ENCODE assay signal across 22 cellular contexts in the genomic region with DNA sequence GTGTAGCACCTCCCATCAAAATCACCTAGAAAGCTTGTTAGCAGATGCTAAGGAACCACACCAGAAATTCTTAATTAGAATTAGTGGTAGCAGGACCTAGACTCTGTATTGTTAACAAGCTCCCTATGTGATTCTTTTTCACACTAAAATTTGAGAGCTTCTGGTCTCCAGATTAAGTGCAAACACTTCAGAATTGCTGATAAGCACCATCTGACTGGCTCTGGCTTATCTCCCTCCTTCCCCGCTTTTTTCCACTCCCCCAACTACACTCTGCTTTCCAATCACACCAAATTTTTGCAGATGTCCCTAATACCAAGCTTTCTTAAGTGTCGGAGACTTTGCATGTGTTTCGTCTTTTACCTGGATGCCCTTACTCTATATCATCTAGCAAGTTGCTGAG.
A peak's percentile ranks its signal among the peaks of the same experiment; 100 is the strongest.
DNase-seq lines count a peak whose midpoint lies in the region; ATAC-seq and TF ChIP-seq lines count a peak whose summit lies in the region.
"Had no signal": no experiment of that assay in that cellular context is flagged by ENCODE, and none has a peak within 500 bp of the region (broad histone marks: within the 10 kb centered on the region; RNA-seq: fewer than 3 reads in every experiment).

No MANE protein-coding gene starts in this region.

- no peak for ATAC-seq in Right ventricle myocardium inferior
- ATAC-seq: A549, GM12878 had no signal

- no peak overlapping the region for H2BK120ac ChIP-seq in mesendoderm (ENCODE audit: low read depth, low read length)

- H2BK15ac ChIP-seq in mesendoderm (replicated peaks; ENCODE audit: low read depth), result no peak overlapping the region

- H3K79me2 ChIP-seq in mesendoderm (ENCODE audit: control insufficient read depth, insufficient read depth, low read length), result no peaks in the 10 kb centered on the region

- H3K36me3 ChIP-seq in cardiac muscle cell, result no peaks in the 10 kb centered on the region
- no peaks in the 10 kb centered on the region for H3K36me3 ChIP-seq in mesendoderm (ENCODE audit: control insufficient read depth, insufficient read depth, low read length)
- H3K36me3 ChIP-seq: BE2C; BLaER1 treated with 17β-estradiol and CSF1 and Interleukin-3, amounts not matched to agents 10 nM and 100 nM; HAP-1 had no signal

- H3K27me3 ChIP-seq in cardiac muscle cell (no peaks in the 10 kb centered on the region), mesendoderm (ENCODE audit: insufficient read depth, low read length, poor library complexity) (no peaks in the 10 kb centered on the region)
- H3K27me3 ChIP-seq: BE2C; BLaER1 treated with 17β-estradiol and CSF1 and Interleukin-3, amounts not matched to agents 10 nM and 100 nM had no signal

- H3K18ac ChIP-seq in mesendoderm (ENCODE audit: low read length), result no peak overlapping the region

- TF ChIP-seq CTCF in cardiac muscle cell (IDR thresholded peaks at IDR 0.05; ENCODE audit: low read depth, low read length), result no peak

- H2BK5ac ChIP-seq in mesendoderm (ENCODE audit: low read length), result no peak overlapping the region

- no peak overlapping the region for H3K9ac ChIP-seq in mesendoderm (ENCODE audit: low read length)
- H3K9ac ChIP-seq: BLaER1 treated with 17β-estradiol and CSF1 and Interleukin-3, amounts not matched to agents 10 nM and 100 nM had no signal

- H3K4ac ChIP-seq in mesendoderm (ENCODE audit: low read depth, low read length), result no peak overlapping the region

- no peaks in the 10 kb centered on the region for H3K9me3 ChIP-seq in cardiac muscle cell (ENCODE audit: low read depth)
- H3K9me3 ChIP-seq: A549; BE2C; BLaER1 treated with 17β-estradiol and CSF1 and Interleukin-3, amounts not matched to agents 10 nM and 100 nM; HAP-1 had no signal

- no peaks in the 10 kb centered on the region for H3K79me1 ChIP-seq in mesendoderm (ENCODE audit: low read length)

- H3K4me1 ChIP-seq in cardiac muscle cell (ENCODE audit: low read depth) (peaks cover 20% of the 10 kb centered on the region), mesendoderm (ENCODE audit: control insufficient read depth, low read depth, low read length) (peaks cover 2% of the 10 kb centered on the region)
- H3K4me1 ChIP-seq: A549; BLaER1 treated with 17β-estradiol and CSF1 and Interleukin-3, amounts not matched to agents 10 nM and 100 nM had no signal

- no peak overlapping the region for H3K56ac ChIP-seq in mesendoderm (ENCODE audit: low read length)

- peak overlapping the region; percentile 22 for H3K27ac ChIP-seq in cardiac muscle cell
- H3K27ac ChIP-seq in mesendoderm (ENCODE audit: low read depth, low read length), result no peak overlapping the region
- H3K27ac ChIP-seq: A549; BLaER1 treated with 17β-estradiol and CSF1 and Interleukin-3, amounts not matched to agents 10 nM and 100 nM had no signal

- H2AK5ac ChIP-seq in mesendoderm (ENCODE audit: low read length), result no peak overlapping the region

- no CpG with 5 or more reads among the region's 3 CpGs for WGBS in mesendoderm (ENCODE audit: extremely low coverage, insufficient coverage, low lambda C conversion rate)

- H4K5ac ChIP-seq in mesendoderm (ENCODE audit: low read length), result no peak overlapping the region

- H3K23ac ChIP-seq in mesendoderm (ENCODE audit: low read length), result no peak overlapping the region

- intact Hi-C loops in Right ventricle myocardium inferior (cut with DNase I), result no loop called here

- H4K8ac ChIP-seq in mesendoderm (ENCODE audit: low read depth, low read length), result no peak overlapping the region

- peak; percentile 64 for DNase-seq in NCI-H82 (lab: John Stamatoyannopoulos, UW)
- DNase-seq in NCI-H82 treated with DMSO at 0.1 percent for 48 hours (lab: John Stamatoyannopoulos, UW; ENCODE audit: unreplicated experiment), result no peak
- peak in 1 of 2 donors; percentile 54 for DNase-seq in cardiac muscle cell (ENCODE audit: low read depth in 1 of 2, low spot score in 1 of 2)
- DNase-seq in Right ventricle myocardium inferior (ENCODE audit: missing footprints), result no peak
- peak; percentile 80 for DNase-seq in mesendoderm
- DNase-seq in DMS53 treated with DMSO at 0.1 percent for 48 hours (lab: John Stamatoyannopoulos, UW; ENCODE audit: unreplicated experiment), result no peak
- DNase-seq: 8988T; ACHN; AML-193; BE2C; CD4-positive, alpha-beta T cell; CD8-positive, alpha-beta memory T cell; DMS153; DMS79; EL; GDM1; GOT3; HFFc6 had no signal

- H3K4me2 ChIP-seq in mesendoderm (ENCODE audit: low read length), result no peak overlapping the region
- H3K4me2 ChIP-seq: A549; BLaER1 treated with 17β-estradiol and CSF1 and Interleukin-3, amounts not matched to agents 10 nM and 100 nM had no signal

- H3K4me3 ChIP-seq in cardiac muscle cell (no peak overlapping the region), mesendoderm (ENCODE audit: low read length) (no peak overlapping the region)
- H3K4me3 ChIP-seq: A549; BLaER1 treated with 17β-estradiol and CSF1 and Interleukin-3, amounts not matched to agents 10 nM and 100 nM; GM12878; HAP-1 had no signal

Comparison
In these comparisons a context has a peak if more than half of its experiments do, and no peak if none do; other contexts are left out.
1. DNase-seq: peak in NCI-H82 (single experiment) and mesendoderm (single experiment); none in NCI-H82 treated with DMSO at 0.1 percent for 48 hours (single experiment), Right ventricle myocardium inferior (single experiment) and DMS53 treated with DMSO at 0.1 percent for 48 hours (single experiment).